Comparison of ENCODE assay signal across 9 cellular contexts in genomic region chr2:64932327-64933216, GRCh38. TPM values are rescaled to one million over a fixed set of nuclear protein-coding genes. Genes with fewer than 3 reads are reported as not detected.
DNase-seq lines count a peak whose midpoint lies in the region; ATAC-seq and TF ChIP-seq lines count a peak whose summit lies in the region.
"Had no signal": no experiment of that assay in that cellular context is flagged by ENCODE, and none has a peak within 500 bp of the region (broad histone marks: within the 10 kb centered on the region; RNA-seq: fewer than 3 reads in every experiment).

No MANE protein-coding gene starts in this region.

- H2AFZ ChIP-seq in PC-9: no peak overlapping the region

- H3K36me3 Mint-ChIP-seq in dendritic cell treated with granulocyte-macrophage colony-stimulating factor and Interleukin-4, amounts not matched to agents 40 ng/mL and 50 ng/mL, for 4 days (ENCODE audit: low read depth): no peaks in the 10 kb centered on the region
- no peaks in the 10 kb centered on the region for H3K36me3 Mint-ChIP-seq in osteocyte (ENCODE audit: unreplicated experiment)

- peak; percentile 76 for TF ChIP-seq POLR2A in GM18505 (IDR thresholded peaks at IDR 0.05; ENCODE audit: borderline replicate concordance, extremely low read depth, insufficient read depth, insufficient read length)

- H3K9me3 ChIP-seq in A673 (ENCODE audit: low read depth, low read length, poor library complexity, severe bottlenecking) (peaks cover 4% of the 10 kb centered on the region), PC-9 (ENCODE audit: insufficient read depth, low read depth) (no peaks in the 10 kb centered on the region)

- H3K4me1 ChIP-seq in A673 (ENCODE audit: insufficient read depth, low read length, poor library complexity, severe bottlenecking) (no peaks in the 10 kb centered on the region), PC-9 (replicated peaks; ENCODE audit: insufficient read depth) (no peaks in the 10 kb centered on the region)

- BruUV-seq in A673 (replicated peaks; lab: Mats Ljungman, UMichigan): no TSS peak
- BruUV-seq in PC-9 (replicated peaks; lab: Mats Ljungman, UMichigan): no TSS peak

- H3K27ac ChIP-seq in A673 (ENCODE audit: low read depth, low read length, poor library complexity, severe bottlenecking) (no peak overlapping the region), PC-9 (no peak overlapping the region)

- DNase-seq in osteocyte (ENCODE audit: extremely low spot score, unreplicated experiment) (no peak), A673 (ENCODE audit: low spot score) (no peak), NCI-H526 (lab: John Stamatoyannopoulos, UW) (no peak), PC-9 (no peak)
- DNase-seq: NCI-H774 had no signal

- no peaks in the 10 kb centered on the region for H3K27me3 Mint-ChIP-seq in dendritic cell treated with granulocyte-macrophage colony-stimulating factor and Interleukin-4, amounts not matched to agents 40 ng/mL and 50 ng/mL, for 4 days
- peaks cover 42% of the 10 kb centered on the region for H3K27me3 Mint-ChIP-seq in osteocyte (ENCODE audit: unreplicated experiment)

- H3F3A ChIP-seq in PC-9 (ENCODE audit: insufficient read depth, low read depth): no peaks in the 10 kb centered on the region

- no peaks in the 10 kb centered on the region for H3K9me2 ChIP-seq in PC-9 (ENCODE audit: insufficient read depth)

- H3K4me2 ChIP-seq in PC-9: no peak overlapping the region

- no peaks in the 10 kb centered on the region for H4K20me1 ChIP-seq in PC-9 (ENCODE audit: insufficient read depth)

- H3K9me3 Mint-ChIP-seq in dendritic cell treated with granulocyte-macrophage colony-stimulating factor and Interleukin-4, amounts not matched to agents 40 ng/mL and 50 ng/mL, for 4 days: peaks cover 2% of the 10 kb centered on the region
- H3K9me3 Mint-ChIP-seq in osteocyte (ENCODE audit: unreplicated experiment): peaks cover 9% of the 10 kb centered on the region

- intact Hi-C loops in dendritic cell treated with granulocyte-macrophage colony-stimulating factor and Interleukin-4, amounts not matched to agents 40 ng/mL and 50 ng/mL, for 4 days (cut with micrococcal nuclease): no loop called here
- intact Hi-C loops in A673 (cut with micrococcal nuclease; ENCODE audit: unreplicated experiment) (no loop called here), PC-9 (cut with micrococcal nuclease; ENCODE audit: unreplicated experiment) (no loop called here)

- H3K36me3 ChIP-seq in A673 (ENCODE audit: insufficient read depth, low read length, poor library complexity, severe bottlenecking) (no peaks in the 10 kb centered on the region), PC-9 (ENCODE audit: low read depth) (no peaks in the 10 kb centered on the region)

- no peaks in the 10 kb centered on the region for H3K79me2 ChIP-seq in PC-9 (ENCODE audit: low read depth)

- peak overlapping the region; percentile 83 for H3K27ac Mint-ChIP-seq in dendritic cell treated with granulocyte-macrophage colony-stimulating factor and Interleukin-4, amounts not matched to agents 40 ng/mL and 50 ng/mL, for 4 days
- no peak overlapping the region for H3K27ac Mint-ChIP-seq in osteocyte (ENCODE audit: unreplicated experiment)

- CTCF ChIA-PET in A673 (lab: Charles Lee) (no interaction called here), PC-9 (lab: Charles Lee) (no interaction called here)

- H3K27me3 ChIP-seq in A673 (replicated peaks; ENCODE audit: insufficient read depth, low read depth, low read length, poor library complexity): peaks cover 6% of the 10 kb centered on the region
- H3K27me3 ChIP-seq in PC-9 (ENCODE audit: insufficient read depth, low read depth): peaks cover 34% of the 10 kb centered on the region

- H3K4me3 Mint-ChIP-seq in dendritic cell treated with granulocyte-macrophage colony-stimulating factor and Interleukin-4, amounts not matched to agents 40 ng/mL and 50 ng/mL, for 4 days: peak overlapping the region; percentile 9
- H3K4me3 Mint-ChIP-seq in osteocyte (ENCODE audit: unreplicated experiment): no peak overlapping the region

- POLR2A ChIA-PET in A673 (lab: Charles Lee; ENCODE audit: low non-redundant PET): no interaction called here
- POLR2A ChIA-PET in PC-9 (lab: Charles Lee; ENCODE audit: unreplicated experiment): interaction anchor here (0.6 kb wide), 1 partner anchor 77 kb away, joined by 3 read pairs; no protein-coding TSS in a partner anchor

- H3K4me3 ChIP-seq in A673 (ENCODE audit: low read depth, low read length, poor library complexity, severe bottlenecking) (no peak overlapping the region), PC-9 (no peak overlapping the region)

- TF ChIP-seq CTCF in osteocyte (IDR thresholded peaks at IDR 0.05) (no peak), A673 (conservative IDR thresholded peaks at IDR 0.05; ENCODE audit: low read depth, low read length) (no peak), PC-9 (conservative IDR thresholded peaks at IDR 0.05) (no peak)

- ATAC-seq in GM18505 (IDR thresholded peaks at IDR 0.05; ENCODE audit: unreplicated experiment): peak; percentile 82
- peak; percentile 81 for ATAC-seq in GM21529 (IDR thresholded peaks at IDR 0.05; ENCODE audit: unreplicated experiment)
- peak; percentile 82 for ATAC-seq in HG03521 (IDR thresholded peaks at IDR 0.05; ENCODE audit: unreplicated experiment)

- peaks cover 52% of the 10 kb centered on the region for H3K4me1 Mint-ChIP-seq in dendritic cell treated with granulocyte-macrophage colony-stimulating factor and Interleukin-4, amounts not matched to agents 40 ng/mL and 50 ng/mL, for 4 days (ENCODE audit: low read depth)
- no peaks in the 10 kb centered on the region for H3K4me1 Mint-ChIP-seq in osteocyte (ENCODE audit: unreplicated experiment)

RNA-seq across cellular contexts. Expression of gene SLC1A4, which starts 56.6 kb away (rescaled TPM):
- total RNA-seq in osteocyte (78.7 and 81.8 TPM in 2 replicates), A673 (2021) (69.5 and 78.1 TPM in 2 replicates), PC-9 (2021) (8.4 and 8.7 TPM in 2 replicates)
